14 cellular contexts compared by ENCODE assay signal in genomic region chr9:112665347-112665746, GRCh38. TPM values are rescaled to one million over a fixed set of nuclear protein-coding genes. Genes with fewer than 3 reads are reported as not detected.
DNase-seq lines count a peak whose midpoint lies in the region; ATAC-seq, FAIRE-seq and TF ChIP-seq lines count a peak whose summit lies in the region.
"Had no signal": no experiment of that assay in that cellular context is flagged by ENCODE, and none has a peak within 500 bp of the region (broad histone marks: within the 10 kb centered on the region; RNA-seq: fewer than 3 reads in every experiment).

No MANE protein-coding gene starts in this region.

- intact Hi-C loops in adrenal gland (cut with DNase I) (no loop called here), head of caudate nucleus (cut with DNase I) (no loop called here)

- H3K27me3 ChIP-seq in adrenal gland (no peaks in the 10 kb centered on the region), gastroesophageal sphincter (no peaks in the 10 kb centered on the region)
- H3K27me3 ChIP-seq: suprapubic skin had no signal

- DNase-seq in AG09319 (ENCODE audit: extremely low read depth, low read depth) (no peak), H54 (ENCODE audit: insufficient read length, low spot score) (no peak), adrenal gland (no peak), UCSD-AML1 (lab: John Stamatoyannopoulos, UW; ENCODE audit: unreplicated experiment) (no peak), head of caudate nucleus (no peak), T-helper 1 cell (no peak)
- DNase-seq: activated T-cell treated with anti-CD3 and anti-CD28 coated beads, Interleukin-2, amount 50 U/mL, for 24 hours; Calu3; natural killer cell; stimulated activated CD4-positive, alpha-beta T cell treated with anti-CD3 and anti-CD28 coated beads, Interleukin-1b, Interleukin-23, amount 100 ng/mL, for 48 hours had no signal

- TF ChIP-seq EP300 in gastroesophageal sphincter (IDR thresholded peaks at IDR 0.05): no peak

- H3K4me3 ChIP-seq in adrenal gland (no peak overlapping the region), gastroesophageal sphincter (no peak overlapping the region)
- H3K4me3 ChIP-seq: suprapubic skin had no signal

- H3K36me3 ChIP-seq in adrenal gland (replicated peaks in 1 of 2) (no peaks in the 10 kb centered on the region), gastroesophageal sphincter (no peaks in the 10 kb centered on the region)
- H3K36me3 ChIP-seq: suprapubic skin had no signal

- peak; percentile 73 for FAIRE-seq in H54 (lab: Jason Lieb, UNC)

- no peak overlapping the region for H3K27ac ChIP-seq in adrenal gland
- no peak overlapping the region for H3K27ac ChIP-seq in gastroesophageal sphincter
- H3K27ac ChIP-seq: HL-60, suprapubic skin had no signal

- TF ChIP-seq CTCF in AG09319 (IDR thresholded peaks at IDR 0.05; ENCODE audit: low read depth, low read length) (peak; percentile 41), adrenal gland (IDR thresholded peaks at IDR 0.05) (peak in 4 of 6 experiments; percentile 10 to 31 (median 16)), gastroesophageal sphincter (IDR thresholded peaks at IDR 0.05) (peak in 3 of 4 experiments; percentile 11 to 24 (median 18))

- H3K9me3 ChIP-seq in adrenal gland (replicated peaks in 1 of 3) (no peaks in the 10 kb centered on the region), gastroesophageal sphincter (no peaks in the 10 kb centered on the region)
- H3K9me3 ChIP-seq: suprapubic skin had no signal

- H3K4me1 ChIP-seq in adrenal gland (replicated peaks in 1 of 2): no peaks in the 10 kb centered on the region
- H3K4me1 ChIP-seq in gastroesophageal sphincter: no peaks in the 10 kb centered on the region
- H3K4me1 ChIP-seq: suprapubic skin had no signal

- ATAC-seq in gastroesophageal sphincter: no peak
- no peak for ATAC-seq in GM18505 (IDR thresholded peaks at IDR 0.05; ENCODE audit: unreplicated experiment)
- ATAC-seq: natural killer cell had no signal

- WGBS in adrenal gland, 4 donors: 73 to 86% (median 80%) methylated on average over 4 of the region's 4 CpGs
- WGBS in gastroesophageal sphincter (ENCODE audit: low coverage in 1 of 2), 2 donors: 71 to 77% methylated on average over 4 of the region's 4 CpGs

- TF ChIP-seq POLR2A in H54 (IDR thresholded peaks at IDR 0.05; ENCODE audit: low read depth, low read length) (no peak), adrenal gland (IDR thresholded peaks at IDR 0.05) (no peak), gastroesophageal sphincter (IDR thresholded peaks at IDR 0.05) (no peak), GM18505 (IDR thresholded peaks at IDR 0.05; ENCODE audit: borderline replicate concordance, extremely low read depth, insufficient read depth, insufficient read length) (no peak)

RNA-seq across cellular contexts. Expression of gene INIP, which starts 52.6 kb away (rescaled TPM):
- total RNA-seq in adrenal gland: 10 to 100 TPM; 12.5 to 28.2 (median 21.0) TPM
- polyA plus RNA-seq in adrenal gland: 10 to 100 TPM in 1 of 3 donors, 1 to 10 TPM in 2; 5.5 to 23.4 (median 6.7) TPM
- 10 to 100 TPM; 11.6 to 14.2 (median 13.0) TPM for total RNA-seq in gastroesophageal sphincter
